ENCODE assay signal across 38 cellular contexts in genomic region chr7:93623816-93624215, GRCh38. TPM values are rescaled to one million over a fixed set of nuclear protein-coding genes. Genes with fewer than 3 reads are reported as not detected.
"Had no signal": no experiment of that assay in that cellular context is flagged by ENCODE, and none has a peak within 500 bp of the region (broad histone marks: within the 10 kb centered on the region; RNA-seq: fewer than 3 reads in every experiment).

No MANE protein-coding gene starts in this region.

- H3K36me3 ChIP-seq: MG63 had no signal

- H3K27me3 ChIP-seq: MG63 had no signal

- DNase-seq: Karpas-422, Kasumi-1, MG63, MM.1S, MV-4-11, NCI-H1048, NCI-H1092, NCI-H1092 treated with DMSO at 0.1 percent for 48 hours, NCI-H1105, NCI-H1105 treated with DMSO at 0.1 percent for 48 hours, NCI-H1417, NCI-H1417 treated with DMSO at 0.1 percent for 48 hours, NCI-H1436, NCI-H1436 treated with DMSO at 0.1 percent for 48 hours, NCI-H146, NCI-H1694, NCI-H1694 treated with DMSO at 0.1 percent for 48 hours, NCI-H187, NCI-H187 treated with DMSO at 0.1 percent for 48 hours, NCI-H1930, NCI-H2029, NCI-H2029 treated with DMSO at 0.1 percent for 48 hours, NCI-H2081, NCI-H2081 treated with DMSO at 0.1 percent for 48 hours, NCI-H2107, NCI-H2171, NCI-H2171 treated with DMSO at 0.1 percent for 48 hours, NCI-H2227 treated with DMSO at 0.1 percent for 48 hours, NCI-H226, NCI-H345, NCI-H446, NCI-H446 treated with DMSO at 0.1 percent for 48 hours, NCI-H510A, NCI-H510A treated with DMSO at 0.1 percent for 48 hours, NCI-H524 had no signal

- H3K4me3 ChIP-seq: MG63 had no signal

- H3K9me3 ChIP-seq: MG63 had no signal

RNA-seq across cellular contexts. Expression of gene CALCR, which starts 49.3 kb away (rescaled TPM):
- total RNA-seq: LHCN-M2, M059J, MCF 10A had no signal
